18 cellular contexts compared by ENCODE assay signal in the genomic region with DNA sequence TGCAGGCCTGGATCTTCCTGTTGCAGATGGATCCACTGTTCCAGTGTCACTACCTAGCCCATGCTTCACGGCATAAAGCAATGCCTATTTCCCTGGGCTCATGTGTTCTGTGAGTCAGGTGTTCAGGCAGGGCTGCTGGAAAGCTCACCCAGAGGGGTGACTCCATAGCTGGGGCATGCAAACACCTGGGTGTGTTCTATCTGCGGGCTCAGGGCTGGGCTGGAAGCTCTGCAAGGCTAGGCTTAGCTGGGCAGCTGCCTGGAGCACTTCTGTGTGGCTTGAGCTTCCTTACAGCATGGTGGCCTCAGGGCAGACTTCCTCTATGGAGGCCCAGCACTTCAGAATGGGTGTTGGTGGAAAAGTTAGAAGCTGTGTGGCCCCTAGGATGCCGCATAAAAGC.
A peak's percentile ranks its signal among the peaks of the same experiment; 100 is the strongest.
DNase-seq lines count a peak whose midpoint lies in the region; ATAC-seq, FAIRE-seq and TF ChIP-seq lines count a peak whose summit lies in the region.
"Had no signal": no experiment of that assay in that cellular context is flagged by ENCODE, and none has a peak within 500 bp of the region (broad histone marks: within the 10 kb centered on the region; RNA-seq: fewer than 3 reads in every experiment).

No MANE protein-coding gene starts in this region.

- POLR2A ChIA-PET in PC-3 (lab: Charles Lee; ENCODE audit: unreplicated experiment) (no interaction called here), H1 (lab: Charles Lee; ENCODE audit: partially characterized antibody) (interaction anchor here (1.4 kb wide), 1 partner anchor 67 kb away, joined by 5 read pairs; no protein-coding TSS in a partner anchor)

- H3K4me3 Mint-ChIP-seq in activated naive CD4-positive, alpha-beta T cell treated with anti-CD3 and anti-CD28 coated beads, Interleukin-2, amount 10 ng/mL, durations not matched to agents 7 days and 5 days, result peak overlapping the region; percentile 54
- H3K4me3 Mint-ChIP-seq in activated naive CD4-positive, alpha-beta T cell treated with anti-CD3 and anti-CD28 coated beads for 36 hours, result no peak overlapping the region

- BruUV-seq in PC-3 (replicated peaks; lab: Mats Ljungman, UMichigan), result no TSS peak

- H2AK5ac ChIP-seq in H1 (ENCODE audit: low read depth, low read length), result no peak overlapping the region
- peak overlapping the region; percentile 66 for H2AK5ac ChIP-seq in trophoblast cell (ENCODE audit: low read length)

- H3K18ac ChIP-seq in H1 (ENCODE audit: extremely low read depth, low read length), result no peak overlapping the region
- peak overlapping the region; percentile 11 for H3K18ac ChIP-seq in trophoblast cell (ENCODE audit: low read length)

- H4K12ac ChIP-seq in trophoblast cell (ENCODE audit: low read depth, low read length), result no peak overlapping the region

- no peak for TF ChIP-seq CTCF in PC-3 (conservative IDR thresholded peaks at IDR 0.05; ENCODE audit: low read depth, low read length)
- TF ChIP-seq CTCF in H1 (IDR thresholded peaks at IDR 0.05; ENCODE audit: control extremely low read depth in 1 of 3, insufficient read depth in 1 of 3, low read depth in 1 of 3, low read length in 3 of 3), result no peak

- H2BK120ac ChIP-seq in H1 (replicated peaks; ENCODE audit: low read depth, low read length), result no peak overlapping the region
- H2BK120ac ChIP-seq in trophoblast cell (ENCODE audit: insufficient read depth, low read length, poor library complexity), result peak overlapping the region; percentile 55

- no peak overlapping the region for H4K5ac ChIP-seq in H1 (ENCODE audit: insufficient read length, low read depth, low read length)

- no peak for TF ChIP-seq RAD21 in H1 (IDR thresholded peaks at IDR 0.05 in 1 of 2, conservative IDR thresholded peaks at IDR 0.05 in 1 of 2; ENCODE audit: low read depth in 2 of 2, low read length in 2 of 2)

- CTCF ChIA-PET in activated naive CD4-positive, alpha-beta T cell treated with anti-CD3 and anti-CD28 coated beads, Interleukin-2, amount 10 ng/mL, durations not matched to agents 7 days and 5 days (lab: Charles Lee), result interaction anchor here (1.1 to 2.5 kb wide), 2 partner anchors 76 to 141 kb away, joined by 3 to 17 read pairs; partner anchors contain the start of gene GADD45G
- CTCF ChIA-PET in activated naive CD4-positive, alpha-beta T cell treated with anti-CD3 and anti-CD28 coated beads for 36 hours (lab: Charles Lee), result interaction anchor here (1.4 to 2.5 kb wide), 3 partner anchors 143 to 357 kb away, joined by 4 to 12 read pairs (median 7); no protein-coding TSS in a partner anchor
- CTCF ChIA-PET in PC-3 (lab: Charles Lee) (no interaction called here), H1 (lab: Charles Lee; ENCODE audit: partially characterized antibody) (interaction anchor here (0.6 to 2.2 kb wide), 5 partner anchors 14 to 147 kb away, joined by 3 to 5 read pairs (median 4); no protein-coding TSS in a partner anchor)

- H3K27ac ChIP-seq in PC-3 (ENCODE audit: low read length) (no peak overlapping the region), H1 (ENCODE audit: low read depth, low read length) (no peak overlapping the region), trophoblast cell (ENCODE audit: low read depth, low read length) (peak overlapping the region; percentile 92)
- H3K27ac ChIP-seq: pancreas, testis had no signal

- no peak overlapping the region for H2BK15ac ChIP-seq in H1 (ENCODE audit: low read length)

- no peaks in the 10 kb centered on the region for H3F3A ChIP-seq in PC-3 (ENCODE audit: low read length, unreplicated experiment)

- no peak overlapping the region for H2BK20ac ChIP-seq in H1 (ENCODE audit: low read length)

- H3K79me1 ChIP-seq in H1 (ENCODE audit: low read depth, low read length) (no peaks in the 10 kb centered on the region), trophoblast cell (ENCODE audit: low read length) (peaks cover 58% of the 10 kb centered on the region)

- H4K91ac ChIP-seq in H1 (replicated peaks; ENCODE audit: insufficient read length, low read length) (no peak overlapping the region), trophoblast cell (ENCODE audit: low read depth, low read length) (peak overlapping the region; percentile 83)

- no peaks in the 10 kb centered on the region; the same call in 1 of the 2 replicates for H3K23me2 ChIP-seq in H1 (ENCODE audit: low read depth, low read length)

- FAIRE-seq in H1 (lab: Jason Lieb, UNC), result no peak
- FAIRE-seq: HepG2, pancreas had no signal

- no peak for ATAC-seq in PC-3
- ATAC-seq: pancreas had no signal

- no peak for TF ChIP-seq POLR2A in H1 (IDR thresholded peaks at IDR 0.05; ENCODE audit: control extremely low read depth in 1 of 2, low read depth in 2 of 2, low read length in 2 of 2)

- intact Hi-C loops in activated naive CD4-positive, alpha-beta T cell treated with anti-CD3 and anti-CD28 coated beads for 36 hours (cut with micrococcal nuclease), result loop anchor here (5.0 kb wide), 3 partner anchors 173 to 353 kb away; no protein-coding TSS in a partner anchor
- intact Hi-C loops in PC-3 (cut with micrococcal nuclease), result no loop called here

- H3K27me3 ChIP-seq in PC-3 (ENCODE audit: low read length), result no peaks in the 10 kb centered on the region
- no peaks in the 10 kb centered on the region for H3K27me3 ChIP-seq in H1 (replicated peaks in 1 of 4; ENCODE audit: control insufficient read depth in 3 of 4, extremely low read depth in 1 of 4, insufficient read depth in 3 of 4, low read length in 3 of 4)
- no peaks in the 10 kb centered on the region for H3K27me3 ChIP-seq in trophoblast cell (ENCODE audit: insufficient read depth, low read length)
- H3K27me3 ChIP-seq: pancreas, testis had no signal

- H3K9me3 Mint-ChIP-seq in activated naive CD4-positive, alpha-beta T cell treated with anti-CD3 and anti-CD28 coated beads, Interleukin-2, amount 10 ng/mL, durations not matched to agents 7 days and 5 days, result peaks cover 14% of the 10 kb centered on the region
- peaks cover 6% of the 10 kb centered on the region for H3K9me3 Mint-ChIP-seq in activated naive CD4-positive, alpha-beta T cell treated with anti-CD3 and anti-CD28 coated beads for 36 hours

- H2AFZ ChIP-seq in PC-3 (ENCODE audit: low read length), result no peak overlapping the region
- no peak overlapping the region for H2AFZ ChIP-seq in H1 (ENCODE audit: low read length)
- H2AFZ ChIP-seq in trophoblast cell (ENCODE audit: insufficient read depth, low read length, poor library complexity), result peak overlapping the region; percentile 12

- no peaks in the 10 kb centered on the region for H3K4me1 ChIP-seq in PC-3 (ENCODE audit: insufficient read depth, low read length)
- peaks cover 0 to 9% (median under 1%) of the 10 kb centered on the region in 4 experiments; a peak in 5 of 7 replicates for H3K4me1 ChIP-seq in H1 (replicated peaks in 1 of 4; ENCODE audit: control insufficient read depth in 3 of 4, insufficient read depth in 4 of 4, low read length in 3 of 4)
- H3K4me1 ChIP-seq in trophoblast cell (ENCODE audit: control insufficient read depth in 1 of 2, insufficient read depth in 2 of 2, low read length in 2 of 2), result peaks cover 42 to 56% of the 10 kb centered on the region in 2 experiments

- peaks cover 8% of the 10 kb centered on the region for H3K36me3 Mint-ChIP-seq in activated naive CD4-positive, alpha-beta T cell treated with anti-CD3 and anti-CD28 coated beads, Interleukin-2, amount 10 ng/mL, durations not matched to agents 7 days and 5 days
- H3K36me3 Mint-ChIP-seq in activated naive CD4-positive, alpha-beta T cell treated with anti-CD3 and anti-CD28 coated beads for 36 hours (ENCODE audit: low read depth), result no peaks in the 10 kb centered on the region

- H4K20me1 ChIP-seq in PC-3 (ENCODE audit: low read length) (no peaks in the 10 kb centered on the region), H1 (replicated peaks in 1 of 2; ENCODE audit: control insufficient read depth in 1 of 2, insufficient read depth in 2 of 2, low read length in 2 of 2) (peaks cover 0 to 2% of the 10 kb centered on the region in 2 experiments)

- H3K27me3 Mint-ChIP-seq in activated naive CD4-positive, alpha-beta T cell treated with anti-CD3 and anti-CD28 coated beads, Interleukin-2, amount 10 ng/mL, durations not matched to agents 7 days and 5 days, result peaks cover 5% of the 10 kb centered on the region
- H3K27me3 Mint-ChIP-seq in activated naive CD4-positive, alpha-beta T cell treated with anti-CD3 and anti-CD28 coated beads for 36 hours (ENCODE audit: low read depth), result no peaks in the 10 kb centered on the region

- H3K4me2 ChIP-seq in PC-3 (ENCODE audit: low read length) (no peak overlapping the region), H1 (ENCODE audit: insufficient read depth in 1 of 2, low read depth in 2 of 2, low read length in 2 of 2) (no peak overlapping the region), trophoblast cell (ENCODE audit: low read length) (peak overlapping the region; percentile 15)

- H3K56ac ChIP-seq in H1 (replicated peaks; ENCODE audit: insufficient read length, low read depth, low read length), result no peak overlapping the region

- TF ChIP-seq EP300 in H1 (IDR thresholded peaks at IDR 0.05; ENCODE audit: borderline replicate concordance in 1 of 2, low read depth in 2 of 2, low read length in 2 of 2), result no peak

- H3K4ac ChIP-seq in H1 (replicated peaks; ENCODE audit: insufficient read length, low read depth, low read length) (no peak overlapping the region), trophoblast cell (ENCODE audit: low read depth, low read length) (peak overlapping the region; percentile 9)

- H3K9me2 ChIP-seq in PC-3 (replicated peaks; ENCODE audit: low read length), result no peaks in the 10 kb centered on the region

- WGBS in H1 (ENCODE audit: extremely low coverage in 1 of 2, insufficient coverage in 1 of 2, insufficient read length in 1 of 2, insufficient replicate concordance in 2 of 2, low coverage in 1 of 2, low lambda C conversion rate in 2 of 2, missing lambda C conversion rate in 1 of 2), 2 experiments, result 92% methylated on average over 3 of the region's 3 CpGs; no CpG with 5 or more reads in 1 of the 2 experiments
- no CpG with 5 or more reads among the region's 3 CpGs for WGBS in trophoblast cell (ENCODE audit: extremely low coverage, insufficient coverage, insufficient read length)

- no peak overlapping the region for H3K4me3 ChIP-seq in PC-3 (ENCODE audit: low read length)
- H3K4me3 ChIP-seq in H1 (ENCODE audit: extremely low read depth in 1 of 4, insufficient read depth in 2 of 4, low read depth in 3 of 4, low read length in 4 of 4), result no peak overlapping the region
- no peak overlapping the region for H3K4me3 ChIP-seq in trophoblast cell (ENCODE audit: low read depth, low read length)
- H3K4me3 ChIP-seq: pancreas, testis had no signal

- H3K23ac ChIP-seq in H1 (ENCODE audit: insufficient read length) (no peak overlapping the region), trophoblast cell (ENCODE audit: low read length) (peak overlapping the region; percentile 55)

- peaks cover 90% of the 10 kb centered on the region for H3K4me1 Mint-ChIP-seq in activated naive CD4-positive, alpha-beta T cell treated with anti-CD3 and anti-CD28 coated beads, Interleukin-2, amount 10 ng/mL, durations not matched to agents 7 days and 5 days
- H3K4me1 Mint-ChIP-seq in activated naive CD4-positive, alpha-beta T cell treated with anti-CD3 and anti-CD28 coated beads for 36 hours (ENCODE audit: low read depth), result peaks cover 70% of the 10 kb centered on the region

- H2BK12ac ChIP-seq in H1 (ENCODE audit: low read depth, low read length) (0 out of 2 replicates have a peak overlapping the region, but pooled peaks have one; percentile 27), trophoblast cell (ENCODE audit: low read length) (peak overlapping the region; percentile 65)

- H3K9ac ChIP-seq in PC-3 (ENCODE audit: low read length) (no peak overlapping the region), H1 (replicated peaks in 1 of 4; ENCODE audit: extremely low read depth in 1 of 4, low read depth in 3 of 4, low read length in 3 of 4) (no peak overlapping the region), trophoblast cell (ENCODE audit: low read length) (no peak overlapping the region)

- H4K8ac ChIP-seq in H1 (ENCODE audit: extremely low read depth, insufficient read depth, low read length) (no peak overlapping the region), trophoblast cell (ENCODE audit: low read depth, low read length) (peak overlapping the region; percentile 47)

- no peak overlapping the region for H2BK5ac ChIP-seq in H1 (ENCODE audit: low read depth, low read length)
- H2BK5ac ChIP-seq in trophoblast cell (ENCODE audit: low read depth, low read length, poor library complexity), result peak overlapping the region; percentile 52

- H3K9me3 ChIP-seq in PC-3 (ENCODE audit: low read length), result no peaks in the 10 kb centered on the region
- H3K9me3 ChIP-seq in H1 (ENCODE audit: insufficient read depth in 2 of 2, low read depth in 1 of 2, low read length in 1 of 2), result no peaks in the 10 kb centered on the region
- H3K9me3 ChIP-seq in trophoblast cell (ENCODE audit: insufficient read depth, low read depth, low read length), result peaks cover 10% of the 10 kb centered on the region
- H3K9me3 ChIP-seq: pancreas, testis had no signal

- no peak overlapping the region for H3K14ac ChIP-seq in H1 (ENCODE audit: insufficient read length)
- peak overlapping the region; percentile 40 for H3K14ac ChIP-seq in trophoblast cell (ENCODE audit: low read length)

- no peaks in the 10 kb centered on the region for H3K36me3 ChIP-seq in PC-3 (ENCODE audit: low read depth, low read length)
- H3K36me3 ChIP-seq in H1 (ENCODE audit: control insufficient read depth in 2 of 4, insufficient read depth in 4 of 4, low read length in 3 of 4), result no peaks in the 10 kb centered on the region
- no peaks in the 10 kb centered on the region for H3K36me3 ChIP-seq in trophoblast cell (ENCODE audit: control insufficient read depth in 1 of 2, insufficient read depth in 2 of 2, low read length in 2 of 2)
- H3K36me3 ChIP-seq: pancreas had no signal

- peak; percentile 20 for DNase-seq in activated naive CD4-positive, alpha-beta T cell treated with anti-CD3 and anti-CD28 coated beads, Interleukin-2, amount 10 ng/mL, durations not matched to agents 7 days and 5 days
- no peak for DNase-seq in activated naive CD4-positive, alpha-beta T cell treated with anti-CD3 and anti-CD28 coated beads for 36 hours
- peak; percentile 23 for DNase-seq in PC-3
- no peak for DNase-seq in H1 (ENCODE audit: low read depth in 1 of 2, low spot score in 2 of 2)
- DNase-seq in trophoblast cell, result peak; percentile 95 to 96
- no peak for DNase-seq in EL
- DNase-seq in iPS-NIHi7 (ENCODE audit: extremely low spot score), result no peak
- no peak for DNase-seq in NCI-H774 (lab: John Stamatoyannopoulos, UW)
- DNase-seq: activated CD8-positive, alpha-beta memory T cell treated with anti-CD3 and anti-CD28 coated beads, Interleukin-2, amount 50 U/mL, for 48 hours; Calu3; H7; hypothalamus; NCI-H2029 treated with DMSO at 0.1 percent for 48 hours; NCI-H524 treated with DMSO at 0.1 percent for 48 hours; pancreas; stimulated activated CD4-positive, alpha-beta T cell treated with anti-CD3 and anti-CD28 coated beads, Interleukin-2, amount 100 ng/mL, for 48 hours; testis had no signal

- no peaks in the 10 kb centered on the region for H3K79me2 ChIP-seq in PC-3 (ENCODE audit: low read length)
- H3K79me2 ChIP-seq in H1 (ENCODE audit: control insufficient read depth in 1 of 2, insufficient read depth in 2 of 2, low read length in 2 of 2), result peaks cover 0 to 2% of the 10 kb centered on the region in 2 experiments; a peak in 1 of 4 replicates
- H3K79me2 ChIP-seq in trophoblast cell (ENCODE audit: control insufficient read depth, insufficient read depth, low read length, poor library complexity), result peaks cover 7% of the 10 kb centered on the region

- H3K27ac Mint-ChIP-seq in activated naive CD4-positive, alpha-beta T cell treated with anti-CD3 and anti-CD28 coated beads, Interleukin-2, amount 10 ng/mL, durations not matched to agents 7 days and 5 days, result peak overlapping the region; percentile 88
- H3K27ac Mint-ChIP-seq in activated naive CD4-positive, alpha-beta T cell treated with anti-CD3 and anti-CD28 coated beads for 36 hours, result no peak overlapping the region

Comparison
In these comparisons a context has a peak if more than half of its experiments do, and no peak if none do; other contexts are left out.
1. DNase-seq: peak in activated naive CD4-positive, alpha-beta T cell treated with anti-CD3 and anti-CD28 coated beads, Interleukin-2, amount 10 ng/mL, durations not matched to agents 7 days and 5 days (single experiment), PC-3 (single experiment) and trophoblast cell (2 of 2); none in activated naive CD4-positive, alpha-beta T cell treated with anti-CD3 and anti-CD28 coated beads for 36 hours (single experiment), H1 (0 of 2), EL (single experiment), iPS-NIHi7 (single experiment) and NCI-H774 (single experiment).